Comparison of ENCODE assay signal across 8 cellular contexts in genomic region chr12:79935624-79936040, GRCh38. TPM values are rescaled to one million over a fixed set of nuclear protein-coding genes. Genes with fewer than 3 reads are reported as not detected.
DNase-seq lines count a peak whose midpoint lies in the region; ATAC-seq and TF ChIP-seq lines count a peak whose summit lies in the region.

No MANE protein-coding gene starts in this region.

- no peaks in the 10 kb centered on the region for H3K27me3 ChIP-seq in AG04450 (ENCODE audit: control insufficient read depth, insufficient read depth, low read length)
- H3K27me3 ChIP-seq in NT2/D1 (ENCODE audit: insufficient read depth, insufficient read length) = no peaks in the 10 kb centered on the region
- no peaks in the 10 kb centered on the region for H3K27me3 ChIP-seq in colonic mucosa
- no peaks in the 10 kb centered on the region for H3K27me3 ChIP-seq in mononuclear cell (ENCODE audit: insufficient read depth, low read length)

- ATAC-seq in GM18517 (IDR thresholded peaks at IDR 0.05; ENCODE audit: unreplicated experiment) = peak; percentile 34
- ATAC-seq in HG02973 (IDR thresholded peaks at IDR 0.05; ENCODE audit: unreplicated experiment) = peak; percentile 8

- H3K27ac ChIP-seq in AG04450 (ENCODE audit: low read depth, low read length) (peak overlapping the region; percentile 92), colonic mucosa (peak overlapping the region; percentile 94)

- POLR2A ChIA-PET in AG04450 (lab: Yijun Ruan, JAX) = interaction anchor here (1.6 kb wide), 1 partner anchor 251 kb away, joined by 3 read pairs; no protein-coding TSS in a partner anchor

- H3K9me3 ChIP-seq in AG04450 (ENCODE audit: control insufficient read depth, insufficient read depth, low read length) = no peaks in the 10 kb centered on the region
- H3K9me3 ChIP-seq in NT2/D1 (ENCODE audit: insufficient read depth, low read length) = no peaks in the 10 kb centered on the region
- no peaks in the 10 kb centered on the region for H3K9me3 ChIP-seq in colonic mucosa
- H3K9me3 ChIP-seq in mononuclear cell (ENCODE audit: low read depth, low read length) = no peaks in the 10 kb centered on the region

- intact Hi-C loops in colonic mucosa (cut with DNase I) = no loop called here

- H3K4me1 ChIP-seq in NT2/D1 (ENCODE audit: insufficient read depth, insufficient read length) = no peaks in the 10 kb centered on the region
- peaks cover 4% of the 10 kb centered on the region for H3K4me1 ChIP-seq in colonic mucosa
- H3K4me1 ChIP-seq in mononuclear cell (ENCODE audit: insufficient read depth, low read length) = peaks cover 29% of the 10 kb centered on the region

- DNase-seq in AG04450 (ENCODE audit: low read depth, low spot score) = no peak
- DNase-seq in NT2/D1 (ENCODE audit: low read depth, low spot score) = no peak
- DNase-seq in colonic mucosa = no peak
- no peak for DNase-seq in NK-92 treated with Interleukin-12 subunit alpha and Interleukin-12 subunit beta, amount 100 ng/mL, for 24 hours (lab: John Stamatoyannopoulos, UW)
- no peak for DNase-seq in DMS153 (lab: John Stamatoyannopoulos, UW)

- TF ChIP-seq CTCF in AG04450 (IDR thresholded peaks at IDR 0.05; ENCODE audit: low read depth, low read length) (no peak), colonic mucosa (IDR thresholded peaks at IDR 0.05) (no peak)

- H3K9ac ChIP-seq in NT2/D1 (ENCODE audit: insufficient read length, low read depth) = peak overlapping the region; percentile 86
- H3K9ac ChIP-seq in colonic mucosa (ENCODE audit: low read depth in 2 of 2, low read length in 2 of 2) = peak overlapping the region; percentile 93 to 99

- peak overlapping the region; percentile 90 for H3K4me3 ChIP-seq in AG04450 (ENCODE audit: low read depth, low read length)
- H3K4me3 ChIP-seq in NT2/D1 (ENCODE audit: insufficient read length, low read depth) = peak overlapping the region; percentile 100
- peak overlapping the region; percentile 76 for H3K4me3 ChIP-seq in colonic mucosa
- H3K4me3 ChIP-seq in mononuclear cell (ENCODE audit: low read length) = peak overlapping the region; percentile 97

- CTCF ChIA-PET in AG04450 (lab: Charles Lee) = interaction anchor here (0.6 to 1.9 kb wide), 3 partner anchors 252 to 387 kb away, joined by 3 to 8 read pairs (median 4); no protein-coding TSS in a partner anchor

- H3K36me3 ChIP-seq in NT2/D1 (ENCODE audit: insufficient read depth, insufficient read length, low read length) (peaks cover 5% of the 10 kb centered on the region), colonic mucosa (no peaks in the 10 kb centered on the region)

RNA-seq across cellular contexts. Expression of gene PPP1R12A, which starts 0.7 kb away (rescaled TPM):
- 72.1 and 107 TPM in 2 replicates for polyA plus RNA-seq in AG04450 (2011; rRNA removed)
- polyA minus RNA-seq in AG04450 (2011; rRNA and poly(A)+ RNA removed) = 130 and 217 TPM in 2 replicates
- total RNA-seq in colonic mucosa = 10 to 100 TPM; 57.5 to 79.2 TPM
- 156 TPM for total RNA-seq in mononuclear cell
